ENCODE assay signal across 18 cellular contexts in genomic region chr19:56670401-56670960, GRCh38. TPM values are rescaled to one million over a fixed set of nuclear protein-coding genes. Genes with fewer than 3 reads are reported as not detected.
DNase-seq lines count a peak whose midpoint lies in the region; ATAC-seq and TF ChIP-seq lines count a peak whose summit lies in the region.
"Had no signal": no experiment of that assay in that cellular context is flagged by ENCODE, and none has a peak within 500 bp of the region (broad histone marks: within the 10 kb centered on the region; RNA-seq: fewer than 3 reads in every experiment).

No MANE protein-coding gene starts in this region.

- peaks cover 15% of the 10 kb centered on the region for H3K4me1 Mint-ChIP-seq in activated CD4-positive, alpha-beta T cell treated with anti-CD3 and anti-CD28 coated beads, Interleukin-2, amount 10 ng/mL, durations not matched to agents 7 days and 5 days
- peaks cover 12% of the 10 kb centered on the region for H3K4me1 Mint-ChIP-seq in activated CD8-positive, alpha-beta T cell treated with anti-CD3 and anti-CD28 coated beads, Interleukin-2, amount 10 ng/mL, durations not matched to agents 7 days and 5 days (ENCODE audit: low read depth)

- TF ChIP-seq POLR2A in stomach (IDR thresholded peaks at IDR 0.05), result no peak

- peak overlapping the region; percentile 79 for H3K4me3 ChIP-seq in lower lobe of right lung
- peak overlapping the region; percentile 56 to 74 (median 67) for H3K4me3 ChIP-seq in stomach
- H3K4me3 ChIP-seq in left lung, result peak overlapping the region in 1 of 2 donors; percentile 62

- H3K9me3 Mint-ChIP-seq in activated CD4-positive, alpha-beta T cell treated with anti-CD3 and anti-CD28 coated beads, Interleukin-2, amount 10 ng/mL, durations not matched to agents 7 days and 5 days, result peaks cover 13% of the 10 kb centered on the region
- peaks cover 11% of the 10 kb centered on the region for H3K9me3 Mint-ChIP-seq in activated CD8-positive, alpha-beta T cell treated with anti-CD3 and anti-CD28 coated beads, Interleukin-2, amount 10 ng/mL, durations not matched to agents 7 days and 5 days (ENCODE audit: insufficient read depth)

- peaks cover 7% of the 10 kb centered on the region for H3K9me3 ChIP-seq in lower lobe of right lung
- H3K9me3 ChIP-seq in stomach, result peaks cover 0 to 72% (median 28%) of the 10 kb centered on the region in 4 donors
- H3K9me3 ChIP-seq in left lung, result peaks cover 0 to 30% of the 10 kb centered on the region in 2 donors

- H3K27me3 Mint-ChIP-seq in activated CD4-positive, alpha-beta T cell treated with anti-CD3 and anti-CD28 coated beads, Interleukin-2, amount 10 ng/mL, durations not matched to agents 7 days and 5 days, result no peaks in the 10 kb centered on the region
- H3K27me3 Mint-ChIP-seq in activated CD8-positive, alpha-beta T cell treated with anti-CD3 and anti-CD28 coated beads, Interleukin-2, amount 10 ng/mL, durations not matched to agents 7 days and 5 days (ENCODE audit: low read depth), result no peaks in the 10 kb centered on the region
- H3K27me3 Mint-ChIP-seq: progenitor cell of endocrine pancreas had no signal

- 67 to 84% (median 80%) methylated on average over 13 to 17 of the region's 17 CpGs for WGBS in stomach, 5 donors

- peaks cover 13% of the 10 kb centered on the region for H3K36me3 Mint-ChIP-seq in activated CD4-positive, alpha-beta T cell treated with anti-CD3 and anti-CD28 coated beads, Interleukin-2, amount 10 ng/mL, durations not matched to agents 7 days and 5 days (ENCODE audit: low read depth)
- H3K36me3 Mint-ChIP-seq in activated CD8-positive, alpha-beta T cell treated with anti-CD3 and anti-CD28 coated beads, Interleukin-2, amount 10 ng/mL, durations not matched to agents 7 days and 5 days (ENCODE audit: low read depth), result peaks cover 11% of the 10 kb centered on the region

- H3K27me3 ChIP-seq in lower lobe of right lung (ENCODE audit: low read depth) (no peaks in the 10 kb centered on the region), stomach (no peaks in the 10 kb centered on the region), left lung (no peaks in the 10 kb centered on the region)
- H3K27me3 ChIP-seq: brain microvascular endothelial cell had no signal

- POLR2A ChIA-PET in activated CD4-positive, alpha-beta T cell treated with anti-CD3 and anti-CD28 coated beads, Interleukin-2, amount 10 ng/mL, durations not matched to agents 7 days and 5 days (lab: Charles Lee), result no interaction called here
- POLR2A ChIA-PET in activated CD8-positive, alpha-beta T cell treated with anti-CD3 and anti-CD28 coated beads, Interleukin-2, amount 10 ng/mL, durations not matched to agents 7 days and 5 days (lab: Charles Lee), result no interaction called here

- H3K27ac ChIP-seq in lower lobe of right lung, result no peak overlapping the region
- no peak overlapping the region for H3K27ac ChIP-seq in stomach
- no peak overlapping the region for H3K27ac ChIP-seq in left lung
- H3K27ac ChIP-seq: brain microvascular endothelial cell had no signal

- H3K27ac Mint-ChIP-seq in activated CD4-positive, alpha-beta T cell treated with anti-CD3 and anti-CD28 coated beads, Interleukin-2, amount 10 ng/mL, durations not matched to agents 7 days and 5 days, result peak overlapping the region; percentile 39
- peak overlapping the region; percentile 41 for H3K27ac Mint-ChIP-seq in activated CD8-positive, alpha-beta T cell treated with anti-CD3 and anti-CD28 coated beads, Interleukin-2, amount 10 ng/mL, durations not matched to agents 7 days and 5 days
- H3K27ac Mint-ChIP-seq: progenitor cell of endocrine pancreas had no signal

- H3K4me1 ChIP-seq in lower lobe of right lung (peaks cover 10% of the 10 kb centered on the region), stomach (peaks cover 0 to 22% (median 16%) of the 10 kb centered on the region in 4 donors), left lung (peaks cover 9 to 16% of the 10 kb centered on the region in 2 donors)

- CTCF ChIA-PET in activated CD4-positive, alpha-beta T cell treated with anti-CD3 and anti-CD28 coated beads, Interleukin-2, amount 10 ng/mL, durations not matched to agents 7 days and 5 days (lab: Charles Lee), result no interaction called here
- CTCF ChIA-PET in activated CD8-positive, alpha-beta T cell treated with anti-CD3 and anti-CD28 coated beads, Interleukin-2, amount 10 ng/mL, durations not matched to agents 7 days and 5 days (lab: Charles Lee), result no interaction called here

- no peak for ATAC-seq in activated CD8-positive, alpha-beta T cell treated with anti-CD3 and anti-CD28 coated beads, Interleukin-2, amount 10 ng/mL, durations not matched to agents 7 days and 5 days
- ATAC-seq in lower lobe of right lung (no peak), left lung (no peak), HG02870 (IDR thresholded peaks at IDR 0.05; ENCODE audit: unreplicated experiment) (no peak)

- H3K36me3 ChIP-seq in lower lobe of right lung (no peaks in the 10 kb centered on the region), stomach (peaks cover 0 to 25% (median 0%) of the 10 kb centered on the region in 4 donors), left lung (no peaks in the 10 kb centered on the region)
- H3K36me3 ChIP-seq: brain microvascular endothelial cell had no signal

- peak overlapping the region; percentile 82 for H3K4me3 Mint-ChIP-seq in activated CD4-positive, alpha-beta T cell treated with anti-CD3 and anti-CD28 coated beads, Interleukin-2, amount 10 ng/mL, durations not matched to agents 7 days and 5 days
- peak overlapping the region; percentile 80 for H3K4me3 Mint-ChIP-seq in activated CD8-positive, alpha-beta T cell treated with anti-CD3 and anti-CD28 coated beads, Interleukin-2, amount 10 ng/mL, durations not matched to agents 7 days and 5 days

- TF ChIP-seq CTCF in lower lobe of right lung (IDR thresholded peaks at IDR 0.05), result no peak
- TF ChIP-seq CTCF in stomach (IDR thresholded peaks at IDR 0.05), result no peak
- TF ChIP-seq CTCF in left lung (IDR thresholded peaks at IDR 0.05), result no peak

- no peak for TF ChIP-seq EP300 in stomach (IDR thresholded peaks at IDR 0.05)

- intact Hi-C loops in lower lobe of right lung (cut with DNase I), result no loop called here
- intact Hi-C loops in stomach (cut with DNase I; ENCODE audit: low total_unique reads), result no loop called here
- intact Hi-C loops in left lung (cut with DNase I), result no loop called here

- no peak for DNase-seq in activated CD4-positive, alpha-beta T cell treated with anti-CD3 and anti-CD28 coated beads, Interleukin-2, amount 10 ng/mL, durations not matched to agents 7 days and 5 days
- DNase-seq in activated CD4-positive, alpha-beta T cell treated with anti-CD3 and anti-CD28 coated beads for 48 hours, result no peak
- no peak for DNase-seq in activated CD8-positive, alpha-beta T cell treated with anti-CD3 and anti-CD28 coated beads, Interleukin-2, amount 10 ng/mL, durations not matched to agents 7 days and 5 days
- DNase-seq in lower lobe of right lung, result no peak
- DNase-seq in stomach, result no peak
- no peak for DNase-seq in NCI-H2227 (lab: John Stamatoyannopoulos, UW; ENCODE audit: unreplicated experiment)
- no peak for DNase-seq in left lung
- DNase-seq: brain microvascular endothelial cell; mammary epithelial cell; MV-4-11; stimulated activated CD4-positive, alpha-beta T cell treated with anti-CD3 and anti-CD28 coated beads, Interleukin-2, amount 100 ng/mL, for 48 hours; stimulated activated naive CD4-positive, alpha-beta T cell treated with Interleukin-2 at 50 U/mL for 16 hours; T-helper 9 cell had no signal

RNA-seq across cellular contexts. Expression of gene ZNF835, which starts 1.1 kb away (rescaled TPM):
- 1 to 10 TPM; 1.4 to 1.7 TPM for total RNA-seq in activated CD4-positive, alpha-beta T cell treated with anti-CD3 and anti-CD28 coated beads, Interleukin-2, amount 10 ng/mL, durations not matched to agents 7 days and 5 days
- total RNA-seq in activated CD8-positive, alpha-beta T cell treated with anti-CD3 and anti-CD28 coated beads, Interleukin-2, amount 10 ng/mL, durations not matched to agents 7 days and 5 days, result 1 to 10 TPM; 1.3 to 1.8 TPM
- total RNA-seq in lower lobe of right lung, result 3.0 TPM
- under 1 TPM in 2 of 5 donors, not detected in 3; 0.89 to 0.92 TPM for total RNA-seq in stomach
- polyA plus RNA-seq in stomach, result under 1 TPM; 0.31 to 0.48 (median 0.31) TPM
- total RNA-seq in left lung, result 1 to 10 TPM; 2.3 to 3.0 TPM
- total RNA-seq: A172 had no signal
- polyA plus RNA-seq: mammary epithelial cell had no signal

RNA-seq across cellular contexts. Expression of gene SMIM17, which starts 27.5 kb away (rescaled TPM):
- total RNA-seq in activated CD4-positive, alpha-beta T cell treated with anti-CD3 and anti-CD28 coated beads, Interleukin-2, amount 10 ng/mL, durations not matched to agents 7 days and 5 days, result under 1 TPM; 0.20 to 0.25 TPM
- total RNA-seq in activated CD8-positive, alpha-beta T cell treated with anti-CD3 and anti-CD28 coated beads, Interleukin-2, amount 10 ng/mL, durations not matched to agents 7 days and 5 days, result under 1 TPM in 1 of 2 experiments, not detected in 1; 0.31 TPM
- total RNA-seq in lower lobe of right lung (not detected), stomach (1 to 10 TPM in 1 of 5 donors, not detected in 4; 1.1 TPM), left lung (not detected)
- under 1 TPM in 1 of 3 donors, not detected in 2; 0.13 TPM for polyA plus RNA-seq in stomach
- total RNA-seq: epithelial cell of proximal tubule, HT1080 had no signal
- polyA plus RNA-seq: mammary epithelial cell had no signal
